8 cellular contexts compared by ENCODE assay signal in genomic region chr12:48618541-48618940, GRCh38. TPM values are rescaled to one million over a fixed set of nuclear protein-coding genes. Genes with fewer than 3 reads are reported as not detected.
DNase-seq lines count a peak whose midpoint lies in the region; ATAC-seq and TF ChIP-seq lines count a peak whose summit lies in the region.

No MANE protein-coding gene starts in this region.

- H3K4me3 ChIP-seq in uterus = no peak overlapping the region

- H3K36me3 Mint-ChIP-seq in progenitor cell of endocrine pancreas (ENCODE audit: insufficient read depth) = no peaks in the 10 kb centered on the region

- no peaks in the 10 kb centered on the region for H3K4me1 Mint-ChIP-seq in progenitor cell of endocrine pancreas (ENCODE audit: low read depth)

- peaks cover 19% of the 10 kb centered on the region for H3K27me3 Mint-ChIP-seq in progenitor cell of endocrine pancreas

- H3K9me3 Mint-ChIP-seq in progenitor cell of endocrine pancreas (ENCODE audit: low read depth) = peaks cover 10% of the 10 kb centered on the region

- TF ChIP-seq POLR2A in uterus (IDR thresholded peaks at IDR 0.05) = no peak

- H3K4me3 Mint-ChIP-seq in progenitor cell of endocrine pancreas (ENCODE audit: low read depth) = no peak overlapping the region

- DNase-seq in NCI-H1092 (lab: John Stamatoyannopoulos, UW) = peak; percentile 19
- DNase-seq in activated naive CD4-positive, alpha-beta T cell treated with anti-CD3 and anti-CD28 coated beads, Interleukin-2, amount 50 U/mL, for 16 hours = peak; percentile 71
- peak; percentile 60 for DNase-seq in Right ventricle myocardium superior
- DNase-seq in progenitor cell of endocrine pancreas (ENCODE audit: low spot score, unreplicated experiment) = peak; percentile 69
- peak; percentile 58 to 66 for DNase-seq in uterus

- no peaks in the 10 kb centered on the region for H3K4me1 ChIP-seq in uterus

- intact Hi-C loops in Right ventricle myocardium superior (cut with DNase I) (loop anchor here (10.0 kb wide), 1 partner anchor 434 kb away; the partner anchor contains the start of gene CCDC184), uterus (cut with DNase I; ENCODE audit: low total_unique reads) (no loop called here)

- no peak overlapping the region for H3K27ac Mint-ChIP-seq in progenitor cell of endocrine pancreas

- H3K36me3 ChIP-seq in uterus = no peaks in the 10 kb centered on the region

- ATAC-seq in GM21381 (IDR thresholded peaks at IDR 0.05; ENCODE audit: unreplicated experiment) = peak; percentile 60
- peak; percentile 99 for ATAC-seq in SK-N-SH treated with all-trans-retinoic acid at 6 μM for 48 hours
- peak; percentile 84 for ATAC-seq in Right ventricle myocardium superior (ENCODE audit: poor library complexity)

- TF ChIP-seq CTCF in C4-2B (conservative IDR thresholded peaks at IDR 0.05) (peak; percentile 99), progenitor cell of endocrine pancreas (IDR thresholded peaks at IDR 0.05; ENCODE audit: unreplicated experiment) (peak; percentile 94), uterus (IDR thresholded peaks at IDR 0.05) (peak; percentile 87 to 90 (median 90))

- no peaks in the 10 kb centered on the region for H3K9me3 ChIP-seq in uterus

- no peaks in the 10 kb centered on the region for H3K27me3 ChIP-seq in uterus

- H3K27ac ChIP-seq in C4-2B (no peak overlapping the region), uterus (no peak overlapping the region)

TF ChIP-seq in SK-N-SH treated with all-trans-retinoic acid at 6 μM for 48 hours, 23 proteins besides CTCF, POLR2A, EP300 and RAD21:
- TF ChIP-seq, protein P1, sequence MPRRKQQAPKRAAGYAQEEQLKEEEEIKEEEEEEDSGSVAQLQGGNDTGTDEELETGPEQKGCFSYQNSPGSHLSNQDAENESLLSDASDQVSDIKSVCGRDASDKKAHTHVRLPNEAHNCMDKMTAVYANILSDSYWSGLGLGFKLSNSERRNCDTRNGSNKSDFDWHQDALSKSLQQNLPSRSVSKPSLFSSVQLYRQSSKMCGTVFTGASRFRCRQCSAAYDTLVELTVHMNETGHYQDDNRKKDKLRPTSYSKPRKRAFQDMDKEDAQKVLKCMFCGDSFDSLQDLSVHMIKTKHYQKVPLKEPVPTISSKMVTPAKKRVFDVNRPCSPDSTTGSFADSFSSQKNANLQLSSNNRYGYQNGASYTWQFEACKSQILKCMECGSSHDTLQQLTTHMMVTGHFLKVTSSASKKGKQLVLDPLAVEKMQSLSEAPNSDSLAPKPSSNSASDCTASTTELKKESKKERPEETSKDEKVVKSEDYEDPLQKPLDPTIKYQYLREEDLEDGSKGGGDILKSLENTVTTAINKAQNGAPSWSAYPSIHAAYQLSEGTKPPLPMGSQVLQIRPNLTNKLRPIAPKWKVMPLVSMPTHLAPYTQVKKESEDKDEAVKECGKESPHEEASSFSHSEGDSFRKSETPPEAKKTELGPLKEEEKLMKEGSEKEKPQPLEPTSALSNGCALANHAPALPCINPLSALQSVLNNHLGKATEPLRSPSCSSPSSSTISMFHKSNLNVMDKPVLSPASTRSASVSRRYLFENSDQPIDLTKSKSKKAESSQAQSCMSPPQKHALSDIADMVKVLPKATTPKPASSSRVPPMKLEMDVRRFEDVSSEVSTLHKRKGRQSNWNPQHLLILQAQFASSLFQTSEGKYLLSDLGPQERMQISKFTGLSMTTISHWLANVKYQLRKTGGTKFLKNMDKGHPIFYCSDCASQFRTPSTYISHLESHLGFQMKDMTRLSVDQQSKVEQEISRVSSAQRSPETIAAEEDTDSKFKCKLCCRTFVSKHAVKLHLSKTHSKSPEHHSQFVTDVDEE (CRISPR knock-in tag; IDR thresholded peaks at IDR 0.05) = no peak
- no peak for TF ChIP-seq ZFP3 (CRISPR knock-in tag; IDR thresholded peaks at IDR 0.05)
- TF ChIP-seq GLIS3 (CRISPR knock-in tag; IDR thresholded peaks at IDR 0.05) = no peak
- no peak for TF ChIP-seq CSDC2 (CRISPR knock-in tag; IDR thresholded peaks at IDR 0.05)
- no peak for TF ChIP-seq SNAI2 (CRISPR knock-in tag; IDR thresholded peaks at IDR 0.05)
- TF ChIP-seq POU6F1 (CRISPR knock-in tag; IDR thresholded peaks at IDR 0.05; ENCODE audit: borderline replicate concordance, low read depth) = no peak
- TF ChIP-seq ESRRG (CRISPR knock-in tag; IDR thresholded peaks at IDR 0.05) = no peak
- TF ChIP-seq, protein P2, sequence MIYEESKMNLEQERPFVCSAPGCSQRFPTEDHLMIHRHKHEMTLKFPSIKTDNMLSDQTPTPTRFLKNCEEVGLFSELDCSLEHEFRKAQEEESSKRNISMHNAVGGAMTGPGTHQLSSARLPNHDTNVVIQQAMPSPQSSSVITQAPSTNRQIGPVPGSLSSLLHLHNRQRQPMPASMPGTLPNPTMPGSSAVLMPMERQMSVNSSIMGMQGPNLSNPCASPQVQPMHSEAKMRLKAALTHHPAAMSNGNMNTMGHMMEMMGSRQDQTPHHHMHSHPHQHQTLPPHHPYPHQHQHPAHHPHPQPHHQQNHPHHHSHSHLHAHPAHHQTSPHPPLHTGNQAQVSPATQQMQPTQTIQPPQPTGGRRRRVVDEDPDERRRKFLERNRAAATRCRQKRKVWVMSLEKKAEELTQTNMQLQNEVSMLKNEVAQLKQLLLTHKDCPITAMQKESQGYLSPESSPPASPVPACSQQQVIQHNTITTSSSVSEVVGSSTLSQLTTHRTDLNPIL (CRISPR knock-in tag; IDR thresholded peaks at IDR 0.05; ENCODE audit: low read depth) = no peak
- TF ChIP-seq OSR1 (CRISPR knock-in tag; IDR thresholded peaks at IDR 0.05) = no peak
- TF ChIP-seq PATZ1 (CRISPR knock-in tag; IDR thresholded peaks at IDR 0.05; ENCODE audit: borderline replicate concordance) = no peak
- no peak for TF ChIP-seq PPARA (CRISPR knock-in tag; IDR thresholded peaks at IDR 0.05; ENCODE audit: borderline replicate concordance)
- no peak for TF ChIP-seq TOX (CRISPR knock-in tag; IDR thresholded peaks at IDR 0.05; ENCODE audit: borderline replicate concordance)
TF ChIP-seq in SK-N-SH treated with all-trans-retinoic acid at 6 μM for 48 hours: peak in this region for 0.

RNA-seq across cellular contexts. Expression of gene LALBA, which starts 48.7 kb away (rescaled TPM):
- total RNA-seq in Right ventricle myocardium superior (not detected), progenitor cell of endocrine pancreas (not detected in 2 replicates), uterus (not detected)

Comparison
In these comparisons a context has a peak if more than half of its experiments do, and no peak if none do; other contexts are left out.
1. DNase-seq: peak in every context shown above with its lines; median percentile 71 in activated naive CD4-positive, alpha-beta T cell treated with anti-CD3 and anti-CD28 coated beads, Interleukin-2, amount 50 U/mL, for 16 hours; 69 in progenitor cell of endocrine pancreas; 62 in uterus; 60 in Right ventricle myocardium superior; 19 in NCI-H1092.